ENCODE assay signal across 26 cellular contexts in genomic region chr2:58480191-58480590, GRCh38.
"Had no signal": no experiment of that assay in that cellular context is flagged by ENCODE, and none has a peak within 500 bp of the region (broad histone marks: within the 10 kb centered on the region; RNA-seq: fewer than 3 reads in every experiment).

No MANE protein-coding gene starts in this region.

- H3K4me3 Mint-ChIP-seq: immature natural killer cell; mesothelial cell of epicardium; naive B cell; naive thymus-derived CD8-positive, alpha-beta T cell had no signal

- ATAC-seq: foreskin keratinocyte; gastroesophageal sphincter; heart left ventricle; left cardiac atrium; left lung; left ventricle myocardium superior; lower lobe of right lung; mucosa of descending colon; naive thymus-derived CD8-positive, alpha-beta T cell had no signal

- H3K27ac ChIP-seq: coronary artery, dorsolateral prefrontal cortex, esophagus muscularis mucosa, foreskin keratinocyte, gastroesophageal sphincter, heart left ventricle, hepatocyte, left lung, lower lobe of right lung had no signal

- H3K36me3 Mint-ChIP-seq: immature natural killer cell; naive B cell; naive thymus-derived CD8-positive, alpha-beta T cell had no signal

- H3K27ac Mint-ChIP-seq: immature natural killer cell; mesothelial cell of epicardium; naive thymus-derived CD8-positive, alpha-beta T cell had no signal

- H3K9me3 Mint-ChIP-seq: mesothelial cell of epicardium, naive B cell had no signal

- H3K36me3 ChIP-seq: esophagus muscularis mucosa, gastroesophageal sphincter, heart left ventricle, left lung, lower lobe of right lung had no signal

- H3K4me1 ChIP-seq: esophagus muscularis mucosa, foreskin keratinocyte, gastroesophageal sphincter, heart left ventricle, left lung, lower lobe of right lung had no signal

- H3K79me2 ChIP-seq: hepatocyte had no signal

- H3K4me2 ChIP-seq: hepatocyte had no signal

- FAIRE-seq: endothelial cell of umbilical vein, frontal cortex, kidney had no signal

- H3K4me1 Mint-ChIP-seq: immature natural killer cell; naive B cell; naive thymus-derived CD8-positive, alpha-beta T cell had no signal

- H3K27me3 ChIP-seq: dorsolateral prefrontal cortex, esophagus muscularis mucosa, gastroesophageal sphincter, heart left ventricle, hepatocyte, left lung had no signal

- H3K4me3 ChIP-seq: coronary artery, dorsolateral prefrontal cortex, esophagus muscularis mucosa, gastroesophageal sphincter, heart left ventricle, hepatocyte, left lung, lower lobe of right lung, mucosa of descending colon had no signal

- H2AFZ ChIP-seq: hepatocyte had no signal

- DNase-seq: dermis blood vessel endothelial cell; dorsolateral prefrontal cortex; effector CD4-positive, alpha-beta T cell; effector memory CD4-positive, alpha-beta T cell; foreskin keratinocyte; heart left ventricle; hypothalamus; immature natural killer cell; islet precursor cell; kidney; kidney glomerular epithelial cell; left cardiac atrium; left lung; left ventricle myocardium superior; lower lobe of right lung; mesenchymal stem cell; mucosa of descending colon; naive B cell; naive thymus-derived CD8-positive, alpha-beta T cell had no signal
